In genomic region chrX:151641564-151641963, GRCh38 we compare ENCODE assay signal across 25 cellular contexts. TPM values are rescaled to one million over a fixed set of nuclear protein-coding genes. Genes with fewer than 3 reads are reported as not detected.
DNase-seq lines count a peak whose midpoint lies in the region; ATAC-seq, FAIRE-seq and TF ChIP-seq lines count a peak whose summit lies in the region.
"Had no signal": no experiment of that assay in that cellular context is flagged by ENCODE, and none has a peak within 500 bp of the region (broad histone marks: within the 10 kb centered on the region; RNA-seq: fewer than 3 reads in every experiment).

No MANE protein-coding gene starts in this region.

- H3K36me3 Mint-ChIP-seq in astrocyte (ENCODE audit: low read depth, unreplicated experiment): no peaks in the 10 kb centered on the region
- H3K36me3 Mint-ChIP-seq: CD14-positive monocyte; CD4-positive, alpha-beta memory T cell; CD4-positive, CD25-positive, alpha-beta regulatory T cell; CD8-positive, alpha-beta memory T cell had no signal

- H3K9me3 Mint-ChIP-seq in astrocyte (ENCODE audit: unreplicated experiment): no peaks in the 10 kb centered on the region
- H3K9me3 Mint-ChIP-seq: CD4-positive, alpha-beta memory T cell; CD4-positive, CD25-positive, alpha-beta regulatory T cell; CD8-positive, alpha-beta memory T cell had no signal

- H3K36me3 ChIP-seq in astrocyte (ENCODE audit: insufficient read depth, low read length): no peaks in the 10 kb centered on the region
- H3K36me3 ChIP-seq: BE2C, BLaER1 had no signal

- no peaks in the 10 kb centered on the region for H4K20me1 ChIP-seq in astrocyte (ENCODE audit: insufficient read depth, low read length)
- H4K20me1 ChIP-seq: BLaER1 had no signal

- no peak overlapping the region for H3K4me3 Mint-ChIP-seq in astrocyte (ENCODE audit: unreplicated experiment)
- H3K4me3 Mint-ChIP-seq: CD14-positive monocyte; CD4-positive, alpha-beta memory T cell; CD4-positive, CD25-positive, alpha-beta regulatory T cell; CD8-positive, alpha-beta memory T cell had no signal

- H3K4me1 ChIP-seq in astrocyte (ENCODE audit: insufficient read depth, low read length): no peaks in the 10 kb centered on the region
- H3K4me1 ChIP-seq: A549, BE2C, BLaER1 had no signal

- H3K27me3 ChIP-seq in astrocyte (ENCODE audit: insufficient read depth, low read length): no peaks in the 10 kb centered on the region
- H3K27me3 ChIP-seq: BE2C had no signal

- H3K4me3 ChIP-seq in AG10803 (ENCODE audit: low read length) (no peak overlapping the region), astrocyte (ENCODE audit: insufficient read depth, low read depth, low read length) (no peak overlapping the region)
- H3K4me3 ChIP-seq: A549, BLaER1 had no signal

- H3K27me3 Mint-ChIP-seq in astrocyte (ENCODE audit: low read depth, unreplicated experiment): no peaks in the 10 kb centered on the region

- no peak overlapping the region for H3K9ac ChIP-seq in astrocyte (ENCODE audit: low read length)
- H3K9ac ChIP-seq: BLaER1 had no signal

- peak; percentile 92 for FAIRE-seq in astrocyte (lab: Jason Lieb, UNC)
- FAIRE-seq: G401.6, GM12891, GM19239 had no signal

- no peak overlapping the region for H2AFZ ChIP-seq in astrocyte (ENCODE audit: low read depth, low read length)

- no peaks in the 10 kb centered on the region for H3K9me3 ChIP-seq in astrocyte (ENCODE audit: insufficient read depth, low read depth, low read length)
- H3K9me3 ChIP-seq: A549, BE2C, BLaER1 had no signal

- H3K4me1 Mint-ChIP-seq in astrocyte (ENCODE audit: low read depth, unreplicated experiment): no peaks in the 10 kb centered on the region
- H3K4me1 Mint-ChIP-seq: CD14-positive monocyte; CD4-positive, CD25-positive, alpha-beta regulatory T cell; CD8-positive, alpha-beta memory T cell had no signal

- no peak for TF ChIP-seq CTCF in AG10803 (conservative IDR thresholded peaks at IDR 0.05; ENCODE audit: low read length)
- TF ChIP-seq CTCF in astrocyte (IDR thresholded peaks at IDR 0.05; ENCODE audit: insufficient read depth, low read depth, low read length): no peak

- no peak for TF ChIP-seq POLR2A in erythroblast (IDR thresholded peaks at IDR 0.05; ENCODE audit: low read length)

- no peak for ATAC-seq in HG02610 (IDR thresholded peaks at IDR 0.05; ENCODE audit: unreplicated experiment)
- ATAC-seq: A549 had no signal

- no peak overlapping the region for H3K27ac Mint-ChIP-seq in astrocyte (ENCODE audit: unreplicated experiment)
- H3K27ac Mint-ChIP-seq: CD14-positive monocyte; CD4-positive, alpha-beta memory T cell; CD4-positive, CD25-positive, alpha-beta regulatory T cell; CD8-positive, alpha-beta memory T cell had no signal

- no peak overlapping the region for H3K4me2 ChIP-seq in astrocyte (ENCODE audit: low read length)
- H3K4me2 ChIP-seq: A549, BLaER1 had no signal

- DNase-seq in AG10803 (ENCODE audit: low read depth) (peak; percentile 3), astrocyte (ENCODE audit: low read depth) (no peak), erythroblast (lab: John Stamatoyannopoulos, UW) (peak; percentile 1 to 12), NCI-H2227 (lab: John Stamatoyannopoulos, UW; ENCODE audit: unreplicated experiment) (no peak)
- DNase-seq: BE2C; C1 segment of cervical spinal cord; CD4-positive, alpha-beta memory T cell; CD4-positive, CD25-positive, alpha-beta regulatory T cell; CD8-positive, alpha-beta memory T cell; COR-L47; DMS 273 treated with DMSO at 0.1 percent for 48 hours; DMS153; DMS53; DMS79; DND-41; GF-D8 had no signal

- no peak overlapping the region for H3K27ac ChIP-seq in astrocyte (ENCODE audit: low read depth, low read length)
- H3K27ac ChIP-seq: 22Rv1, A549, BLaER1 had no signal

- H3K79me2 ChIP-seq in astrocyte (ENCODE audit: insufficient read depth, low read length): no peaks in the 10 kb centered on the region

RNA-seq across cellular contexts. Expression of gene PRRG3, which starts 53.7 kb away (rescaled TPM):
- 0.17 and 0.18 TPM in 2 replicates for total RNA-seq in astrocyte
- total RNA-seq: A172; CD4-positive, alpha-beta memory T cell; CD4-positive, CD25-positive, alpha-beta regulatory T cell; CD8-positive, alpha-beta memory T cell had no signal

Comparison
In these comparisons a context has a peak if more than half of its experiments do, and no peak if none do; other contexts are left out.
1. DNase-seq: peak in AG10803 (single experiment) and erythroblast (2 of 2); none in astrocyte (single experiment) and NCI-H2227 (single experiment).